In genomic region chr16:30950516-30951073, GRCh38 we compare ENCODE assay signal across 2 cellular contexts.
TF ChIP-seq lines count a peak whose summit lies in the region.

No MANE protein-coding gene starts in this region.

TF ChIP-seq in SK-N-SH, 30 proteins besides CTCF, POLR2A, EP300 and RAD21 (continued from another document):
- TF ChIP-seq RXRA (IDR thresholded peaks at IDR 0.05; ENCODE audit: borderline replicate concordance, low read depth) (no peak), MEF2A (IDR thresholded peaks at IDR 0.05; ENCODE audit: borderline replicate concordance, low read depth) (no peak), FOXJ3 (CRISPR knock-in tag; IDR thresholded peaks at IDR 0.05) (no peak), TEAD4 (IDR thresholded peaks at IDR 0.05; ENCODE audit: borderline replicate concordance, insufficient read depth) (no peak), PBX3 (IDR thresholded peaks at IDR 0.05) (no peak), RCOR1 (IDR thresholded peaks at IDR 0.05; ENCODE audit: low read length) (no peak), ZBTB33 (IDR thresholded peaks at IDR 0.05; ENCODE audit: borderline replicate concordance, low read depth) (no peak), CHD2 (IDR thresholded peaks at IDR 0.05; ENCODE audit: low read length, partially characterized antibody) (no peak), MAX (IDR thresholded peaks at IDR 0.05; ENCODE audit: low read depth) (no peak), USF2 (IDR thresholded peaks at IDR 0.05; ENCODE audit: borderline replicate concordance, low read depth, low read length) (no peak), REST (IDR thresholded peaks at IDR 0.05; ENCODE audit: low read depth, low read length) (no peak)

TF ChIP-seq in SK-N-SH treated with all-trans-retinoic acid at 6 μM for 48 hours, 23 proteins besides CTCF, POLR2A, EP300 and RAD21:
- no peak for TF ChIP-seq CREB5 (CRISPR knock-in tag; IDR thresholded peaks at IDR 0.05; ENCODE audit: low read depth)
- no peak for TF ChIP-seq RARB (CRISPR knock-in tag; IDR thresholded peaks at IDR 0.05)
- TF ChIP-seq ZNF8 (CRISPR knock-in tag; IDR thresholded peaks at IDR 0.05): no peak
- no peak for TF ChIP-seq ZNF565 (CRISPR knock-in tag; conservative IDR thresholded peaks at IDR 0.05; ENCODE audit: low read depth)
- no peak for TF ChIP-seq PPARA (CRISPR knock-in tag; IDR thresholded peaks at IDR 0.05; ENCODE audit: borderline replicate concordance)
- TF ChIP-seq ZNF70 (CRISPR knock-in tag; IDR thresholded peaks at IDR 0.05): no peak
- no peak for TF ChIP-seq CSDC2 (CRISPR knock-in tag; IDR thresholded peaks at IDR 0.05)
- no peak for TF ChIP-seq PATZ1 (CRISPR knock-in tag; IDR thresholded peaks at IDR 0.05; ENCODE audit: borderline replicate concordance)
- TF ChIP-seq ESRRG (CRISPR knock-in tag; IDR thresholded peaks at IDR 0.05): no peak
- TF ChIP-seq BACH2 (CRISPR knock-in tag; IDR thresholded peaks at IDR 0.05; ENCODE audit: borderline replicate concordance): no peak
- TF ChIP-seq ZC3H10 (CRISPR knock-in tag; IDR thresholded peaks at IDR 0.05): no peak
